8 cellular contexts compared by ENCODE assay signal in the genomic region with DNA sequence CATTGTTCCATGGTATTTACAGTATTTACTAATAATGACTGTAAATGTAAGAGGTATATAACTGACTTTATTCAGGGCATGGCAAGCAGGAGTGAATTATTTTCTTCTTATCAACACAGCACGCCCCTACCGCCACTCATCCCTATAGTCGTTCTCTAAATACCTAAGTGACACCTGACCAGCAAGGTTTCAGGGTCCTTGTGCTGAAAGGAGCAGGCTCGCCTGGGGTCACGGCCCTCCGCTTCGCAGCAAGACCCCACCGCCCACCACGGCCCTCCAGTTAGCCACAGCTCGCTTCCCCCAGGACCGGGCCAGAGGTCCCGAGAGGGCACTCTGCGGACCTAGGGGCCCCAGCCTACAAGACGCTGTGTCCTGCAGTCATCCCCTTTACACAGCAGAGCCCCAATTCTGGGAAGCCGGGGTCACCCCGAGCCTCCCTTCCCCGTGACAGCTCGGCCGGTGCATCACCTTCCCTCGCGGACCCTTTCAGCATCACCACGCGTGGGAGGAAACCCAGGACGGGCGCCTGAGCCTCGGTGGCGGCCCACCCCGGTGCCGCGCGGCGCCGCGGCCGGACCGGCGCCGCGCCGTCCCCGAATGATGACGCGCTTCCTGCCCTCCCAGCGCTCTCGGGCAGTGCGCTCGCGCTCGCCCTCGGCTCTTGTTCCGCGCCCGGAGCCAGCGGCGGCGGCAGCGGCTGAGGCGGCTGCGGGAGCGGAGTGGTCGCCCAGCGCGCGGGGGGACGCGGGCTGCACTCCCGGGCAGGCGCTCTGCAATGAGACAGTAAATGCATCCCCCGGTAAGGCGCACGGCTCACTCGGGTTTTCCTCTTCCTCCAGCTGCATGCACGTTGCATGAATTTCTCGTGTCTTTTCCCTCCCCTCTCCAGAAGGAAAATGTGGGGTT. TPM values are rescaled to one million over a fixed set of nuclear protein-coding genes. Genes with fewer than 3 reads are reported as not detected.
DNase-seq lines count a peak whose midpoint lies in the region; ATAC-seq lines count a peak whose summit lies in the region.

TLN2 (plus strand) TSS at position 664 of the 906 bp plus-strand sequence.

- DNase-seq in Ammon's horn (ENCODE audit: low spot score) (peak; percentile 80), NCI-H748 (lab: John Stamatoyannopoulos, UW; ENCODE audit: unreplicated experiment) (peak; percentile 80), mesenteric fat pad (ENCODE audit: low spot score) (peak; percentile 92)
- DNase-seq in activated CD8-positive, alpha-beta memory T cell treated with anti-CD3 and anti-CD28 coated beads for 48 hours (ENCODE audit: low read depth in 2 of 3, low spot score in 2 of 3), result peak; percentile 38 to 50 (median 47)
- DNase-seq in stimulated activated CD8-positive, alpha-beta memory T cell treated with anti-CD3 and anti-CD28 coated beads, Interleukin-2, amount 100 ng/mL, for 1 hour (ENCODE audit: low read depth in 2 of 2), result peak; percentile 13 to 20

- no peaks in the 10 kb centered on the region for H3K36me3 ChIP-seq in endocrine pancreas (ENCODE audit: control insufficient read depth, insufficient read depth, low read length)

- ATAC-seq in GM19023 (IDR thresholded peaks at IDR 0.05; ENCODE audit: unreplicated experiment) (peak; percentile 90), HG03135 (IDR thresholded peaks at IDR 0.05; ENCODE audit: unreplicated experiment) (peak; percentile 80)

- H3K4me1 ChIP-seq in endocrine pancreas (ENCODE audit: control insufficient read depth, insufficient read depth, low read length), result peaks cover 4% of the 10 kb centered on the region

- H3K4me3 ChIP-seq in endocrine pancreas (ENCODE audit: control insufficient read depth, insufficient read depth, low read length), result peak within 1 kb of the TSS; percentile 75

- no peaks in the 10 kb centered on the region for H3K27me3 ChIP-seq in endocrine pancreas (ENCODE audit: control insufficient read depth, insufficient read depth, low read length)

- H3K9ac ChIP-seq in endocrine pancreas (ENCODE audit: control insufficient read depth, insufficient read depth, low read length), result peak within 1 kb of the TSS; percentile 82

- H3K9me3 ChIP-seq in endocrine pancreas (ENCODE audit: control insufficient read depth, low read length), result no peaks in the 10 kb centered on the region

RNA-seq across cellular contexts. Expression of gene TLN2, which starts in this region (rescaled TPM):
- 122 TPM for total RNA-seq in mesenteric fat pad

Comparison
In these comparisons a context has a peak if more than half of its experiments do, and no peak if none do; other contexts are left out.
1. Peak in every context shown above with its lines: DNase-seq, ATAC-seq and H3K4me3 ChIP-seq.
2. DNase-seq: peak in every context shown above with its lines; median percentile 92 in mesenteric fat pad; 80 in Ammon's horn; 80 in NCI-H748; 47 in activated CD8-positive, alpha-beta memory T cell treated with anti-CD3 and anti-CD28 coated beads for 48 hours; 16 in stimulated activated CD8-positive, alpha-beta memory T cell treated with anti-CD3 and anti-CD28 coated beads, Interleukin-2, amount 100 ng/mL, for 1 hour.